In genomic region chr10:69360485-69361302, GRCh38 we compare ENCODE assay signal across 8 cellular contexts. TPM values are rescaled to one million over a fixed set of nuclear protein-coding genes. Genes with fewer than 3 reads are reported as not detected.
A peak's percentile ranks its signal among the peaks of the same experiment; 100 is the strongest.
DNase-seq lines count a peak whose midpoint lies in the region; ATAC-seq, FAIRE-seq and TF ChIP-seq lines count a peak whose summit lies in the region.

No MANE protein-coding gene starts in this region.

- H3K4me3 Mint-ChIP-seq in activated T-cell treated with anti-CD3 and anti-CD28 coated beads, Interleukin-2, amount 50 U/mL, for 24 hours = no peak overlapping the region
- peak overlapping the region; percentile 49 for H3K4me3 Mint-ChIP-seq in MCF 10A (ENCODE audit: unreplicated experiment)

- POLR2A ChIA-PET in MCF 10A (lab: Yijun Ruan, JAX) = interaction anchor here (0.7 to 9.0 kb wide), 11 partner anchors 9 to 43 kb away, joined by 3 to 84 read pairs (median 24); no protein-coding TSS in a partner anchor
- POLR2A ChIA-PET in HepG2 (lab: Yijun Ruan, JAX) = no interaction called here

- CTCF ChIA-PET in MCF 10A (lab: Yijun Ruan, JAX) = interaction anchor here (1.0 to 2.6 kb wide), 3 partner anchors 10 to 155 kb away, joined by 3 to 10 read pairs (median 3); no protein-coding TSS in a partner anchor
- CTCF ChIA-PET in HepG2 (lab: Yijun Ruan, JAX; ENCODE audit: low intra/inter-chr PET ratio, low total read pairs) = no interaction called here

- TF ChIP-seq RAD21 in HepG2 (CRISPR knock-in tag; IDR thresholded peaks at IDR 0.05) = no peak

- peaks cover 68% of the 10 kb centered on the region for H3K4me1 Mint-ChIP-seq in activated T-cell treated with anti-CD3 and anti-CD28 coated beads, Interleukin-2, amount 50 U/mL, for 24 hours (ENCODE audit: low read depth)
- H3K4me1 Mint-ChIP-seq in MCF 10A (ENCODE audit: insufficient read depth, unreplicated experiment) = peaks cover 52% of the 10 kb centered on the region

- no peaks in the 10 kb centered on the region for H4K20me1 ChIP-seq in HepG2 (ENCODE audit: insufficient read depth, low read length)

- H3K36me3 Mint-ChIP-seq in activated T-cell treated with anti-CD3 and anti-CD28 coated beads, Interleukin-2, amount 50 U/mL, for 24 hours (ENCODE audit: low read depth) = peaks cover 87% of the 10 kb centered on the region
- peaks cover 42% of the 10 kb centered on the region for H3K36me3 Mint-ChIP-seq in MCF 10A (ENCODE audit: insufficient read depth, unreplicated experiment)

- no peak for FAIRE-seq in HepG2 (lab: Jason Lieb, UNC)

- H3K4me2 ChIP-seq in HepG2 (ENCODE audit: low read depth, low read length) = no peak overlapping the region

- H3K4me1 ChIP-seq in HepG2 (ENCODE audit: insufficient read depth, low read length) (no peaks in the 10 kb centered on the region), uterus (peaks cover 0 to 14% of the 10 kb centered on the region in 2 donors)

- H3K27ac ChIP-seq in HepG2 (ENCODE audit: extremely low read length, insufficient read depth, low read length) (no peak overlapping the region), uterus (peak overlapping the region; percentile 34 to 55)

- BruUV-seq in MCF 10A (replicated peaks; lab: Mats Ljungman, UMichigan) (no TSS peak), HepG2 (replicated peaks; lab: Mats Ljungman, UMichigan) (no TSS peak)

- 3% methylated on average over 5 of the region's 8 CpGs for WGBS in HepG2 (ENCODE audit: low lambda C conversion rate)

- H3K4me3 ChIP-seq in HepG2 (replicated peaks in 1 of 3; ENCODE audit: insufficient read depth in 1 of 3, low read depth in 2 of 3, low read length in 3 of 3) (no peak overlapping the region), uterus (no peak overlapping the region)

- intact Hi-C loops in MCF 10A (cut with micrococcal nuclease) (loop anchor here (5.0 kb wide), 1 partner anchor 43 kb away; no protein-coding TSS in a partner anchor), HepG2 (cut with micrococcal nuclease; ENCODE audit: unreplicated experiment) (no loop called here), uterus (cut with DNase I; ENCODE audit: low total_unique reads) (no loop called here)

- ATAC-seq in HepG2 = peak; percentile 48; the same call in 2 of the 3 replicates
- ATAC-seq in GM19452 (IDR thresholded peaks at IDR 0.05; ENCODE audit: unreplicated experiment) = no peak
- ATAC-seq in GM19351 (IDR thresholded peaks at IDR 0.05; ENCODE audit: unreplicated experiment) = no peak

- TF ChIP-seq CTCF in MCF 10A (IDR thresholded peaks at IDR 0.05; ENCODE audit: unreplicated experiment) (no peak), HepG2 (CRISPR knock-in tag; IDR thresholded peaks at IDR 0.05) (no peak), uterus (IDR thresholded peaks at IDR 0.05) (no peak)

- H3K27ac Mint-ChIP-seq in activated T-cell treated with anti-CD3 and anti-CD28 coated beads, Interleukin-2, amount 50 U/mL, for 24 hours = peak overlapping the region; percentile 72
- peak overlapping the region; percentile 87 for H3K27ac Mint-ChIP-seq in MCF 10A (ENCODE audit: low read depth, unreplicated experiment)

- no peaks in the 10 kb centered on the region for H3K79me2 ChIP-seq in HepG2 (ENCODE audit: insufficient read depth, low read length)

- no peaks in the 10 kb centered on the region for H3K9me3 Mint-ChIP-seq in activated T-cell treated with anti-CD3 and anti-CD28 coated beads, Interleukin-2, amount 50 U/mL, for 24 hours
- H3K9me3 Mint-ChIP-seq in MCF 10A (ENCODE audit: unreplicated experiment) = no peaks in the 10 kb centered on the region

- no peak for TF ChIP-seq POLR2A in HepG2 (IDR thresholded peaks at IDR 0.05; ENCODE audit: insufficient read depth in 1 of 2, low read depth in 2 of 2, low read length in 2 of 2)
- no peak for TF ChIP-seq POLR2A in uterus (IDR thresholded peaks at IDR 0.05)

- H3K9me3 ChIP-seq in HepG2 (ENCODE audit: low read length) (no peaks in the 10 kb centered on the region), uterus (no peaks in the 10 kb centered on the region)

- H3K27me3 ChIP-seq in HepG2 (ENCODE audit: control insufficient read depth in 1 of 2, insufficient read depth in 2 of 2, low read length in 2 of 2) = peaks cover 0 to 18% of the 10 kb centered on the region in 2 experiments; a peak in 3 of 5 replicates
- no peaks in the 10 kb centered on the region for H3K27me3 ChIP-seq in uterus

- no peak overlapping the region for H3K9ac ChIP-seq in HepG2 (ENCODE audit: insufficient read depth, low read depth, low read length)

- no peaks in the 10 kb centered on the region for H3K36me3 ChIP-seq in HepG2 (replicated peaks in 1 of 2; ENCODE audit: control insufficient read depth in 1 of 2, insufficient read depth in 2 of 2, low read length in 2 of 2)
- no peaks in the 10 kb centered on the region for H3K36me3 ChIP-seq in uterus

- H3K27me3 Mint-ChIP-seq in activated T-cell treated with anti-CD3 and anti-CD28 coated beads, Interleukin-2, amount 50 U/mL, for 24 hours = no peaks in the 10 kb centered on the region
- H3K27me3 Mint-ChIP-seq in MCF 10A (ENCODE audit: insufficient read depth, unreplicated experiment) = no peaks in the 10 kb centered on the region

- TF ChIP-seq EP300 in HepG2 (IDR thresholded peaks at IDR 0.05; ENCODE audit: low read depth in 2 of 2, low read length in 2 of 2) (no peak), HepG2 (CRISPR knock-in tag; IDR thresholded peaks at IDR 0.05; ENCODE audit: borderline replicate concordance) (no peak)

- DNase-seq in activated T-cell treated with anti-CD3 and anti-CD28 coated beads, Interleukin-2, amount 50 U/mL, for 24 hours = no peak
- no peak for DNase-seq in activated T-cell treated with anti-CD3 and anti-CD28 coated beads, Interleukin-2, amount 50 U/mL, for 48 hours
- DNase-seq in MCF 10A (ENCODE audit: unreplicated experiment) = peak; percentile 96
- no peak for DNase-seq in HepG2 (ENCODE audit: low spot score)
- peak; percentile 81 to 83 for DNase-seq in uterus
- no peak for DNase-seq in NCI-H510A (lab: John Stamatoyannopoulos, UW)

- in situ Hi-C loops in HepG2 (cut with HindIII; ENCODE audit: extremely low pct_ligation_motif_present, low pct_unique_long_range_greater_than_20kb) = no loop called here

- H2AFZ ChIP-seq in HepG2 (ENCODE audit: low read length) = no peak overlapping the region

TF ChIP-seq in HepG2, 621 proteins besides CTCF, POLR2A, EP300 and RAD21:
- no peak for TF ChIP-seq ONECUT2 (CRISPR knock-in tag; IDR thresholded peaks at IDR 0.05)
- peak in 1 of 2 experiments; percentile 47; a peak in 3 of 4 replicates for TF ChIP-seq REST (IDR thresholded peaks at IDR 0.05; ENCODE audit: borderline replicate concordance in 1 of 2, low read depth in 1 of 2, low read length in 2 of 2)
TF ChIP-seq in HepG2: peak in this region for 1.

RNA-seq across cellular contexts. Expression of gene TACR2, which starts 56.0 kb away (rescaled TPM):
- total RNA-seq in MCF 10A (2022) (not detected in 2 replicates), HepG2 (2016; rRNA removed; fragmentation: Illumina TruSeq; extraction: Trizol) (not detected in 2 replicates), uterus (10 to 100 TPM in 2 of 4 donors, 1 to 10 TPM in 1, under 1 TPM in 1; 0.28 to 35.0 (median 13.8) TPM)
- not detected in 2 replicates for total RNA-seq in HepG2 (2016; cell fraction: cytosol; rRNA removed; fragmentation: Illumina TruSeq; extraction: Trizol; ENCODE audit: low read depth)
- total RNA-seq in HepG2 (2016; cell fraction: insoluble cytoplasmic fraction; rRNA removed; fragmentation: Illumina TruSeq; extraction: Trizol) = not detected in 2 replicates
- not detected in 2 replicates for total RNA-seq in HepG2 (2016; cell fraction: membrane; rRNA removed; fragmentation: Illumina TruSeq; extraction: Trizol)
- total RNA-seq in HepG2 (2016; cell fraction: nucleus; rRNA removed; fragmentation: Illumina TruSeq; extraction: Trizol) = not detected in 2 replicates
- polyA plus RNA-seq in HepG2 (2011; rRNA removed) = 0.04 TPM in 1 of 2 replicates, not detected in the other
- 0.03 TPM in 2 replicates for polyA plus RNA-seq in HepG2 (2011; cell fraction: cytosol; rRNA removed)
- polyA plus RNA-seq in HepG2 (2011; cell fraction: nucleus; rRNA removed) = not detected in 2 replicates
- polyA plus RNA-seq in HepG2 (2012) = not detected in 2 replicates
- polyA plus RNA-seq in HepG2 (2016; cell fraction: cytosol; fragmentation: Illumina TruSeq; extraction: Trizol; ENCODE audit: low read depth) = not detected in 2 replicates
- not detected in 2 replicates for polyA plus RNA-seq in HepG2 (2016; cell fraction: insoluble cytoplasmic fraction; fragmentation: Illumina TruSeq; extraction: Trizol; ENCODE audit: low read depth)
- polyA plus RNA-seq in HepG2 (2016; cell fraction: membrane; fragmentation: Illumina TruSeq; extraction: Trizol; ENCODE audit: low read depth) = not detected in 2 replicates
- polyA plus RNA-seq in HepG2 (2016; cell fraction: nucleus; fragmentation: Illumina TruSeq; extraction: Trizol; ENCODE audit: insufficient read depth, low read depth) = not detected in 2 replicates
- 0.48 TPM in 1 of 2 replicates, not detected in the other for polyA minus RNA-seq in HepG2 (2011; rRNA and poly(A)+ RNA removed; ENCODE audit: low replicate concordance)
- not detected in 2 replicates for polyA minus RNA-seq in HepG2 (2011; cell fraction: cytosol; rRNA and poly(A)+ RNA removed)
- not detected in 2 replicates for polyA minus RNA-seq in HepG2 (2011; cell fraction: nucleus; rRNA and poly(A)+ RNA removed)

Comparison
In these comparisons a context has a peak if more than half of its experiments do, and no peak if none do; other contexts are left out.
1. DNase-seq: peak in MCF 10A (single experiment) and uterus (2 of 2); none in activated T-cell treated with anti-CD3 and anti-CD28 coated beads, Interleukin-2, amount 50 U/mL, for 24 hours (single experiment), activated T-cell treated with anti-CD3 and anti-CD28 coated beads, Interleukin-2, amount 50 U/mL, for 48 hours (0 of 2), HepG2 (single experiment) and NCI-H510A (single experiment).